8 cellular contexts compared by ENCODE assay signal in the genomic region with DNA sequence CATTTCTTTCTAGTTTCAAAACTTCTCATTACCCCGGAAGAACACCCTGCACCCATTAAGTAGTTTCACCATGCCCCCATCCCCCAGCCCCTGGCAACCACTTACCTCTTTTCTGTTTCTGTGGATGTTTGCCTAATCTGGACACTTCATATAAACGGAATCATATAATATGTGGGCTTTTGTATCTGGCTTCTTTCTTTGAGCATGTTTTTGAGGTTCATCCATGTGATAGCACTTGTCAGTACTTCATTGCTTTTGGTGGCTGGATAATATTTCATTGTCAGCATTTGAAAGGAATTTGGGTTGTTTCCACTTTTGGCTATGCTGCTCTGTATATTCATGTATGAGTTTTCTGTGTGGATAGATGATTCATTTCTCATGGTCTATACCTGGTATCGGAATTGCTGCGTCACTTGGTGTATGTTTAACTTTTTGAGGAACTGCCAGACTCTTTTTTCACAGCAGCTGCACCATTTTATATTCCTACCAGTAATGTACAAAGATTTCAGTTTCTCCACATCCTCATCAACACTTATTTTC. TPM values are rescaled to one million over a fixed set of nuclear protein-coding genes. Genes with fewer than 3 reads are reported as not detected.
DNase-seq lines count a peak whose midpoint lies in the region; ATAC-seq, FAIRE-seq and TF ChIP-seq lines count a peak whose summit lies in the region.

No MANE protein-coding gene starts in this region.

- no peak for TF ChIP-seq CTCF in CD4-positive, alpha-beta T cell (IDR thresholded peaks at IDR 0.05)
- TF ChIP-seq CTCF in HL-60 (IDR thresholded peaks at IDR 0.05; ENCODE audit: insufficient read depth, low read length): no peak
- no peak for TF ChIP-seq CTCF in bronchial epithelial cell (IDR thresholded peaks at IDR 0.05; ENCODE audit: insufficient read depth, low read length, severe bottlenecking)
- no peak for TF ChIP-seq CTCF in endodermal cell (conservative IDR thresholded peaks at IDR 0.05)
- no peak for TF ChIP-seq CTCF in vagina (IDR thresholded peaks at IDR 0.05)

- FAIRE-seq in bronchial epithelial cell (lab: Jason Lieb, UNC): no peak

- H3K4me1 ChIP-seq in endodermal cell (ENCODE audit: control insufficient read depth, insufficient read depth, low read length) (no peaks in the 10 kb centered on the region), vagina (peaks cover 23% of the 10 kb centered on the region)

- H3K36me3 Mint-ChIP-seq in CD4-positive, alpha-beta T cell (ENCODE audit: low read depth): peaks cover 45% of the 10 kb centered on the region
- H3K36me3 Mint-ChIP-seq in endodermal cell (ENCODE audit: low read depth): peaks cover 48% of the 10 kb centered on the region

- POLR2A ChIA-PET in CD4-positive, alpha-beta T cell (lab: Charles Lee): no interaction called here

- peaks cover 3% of the 10 kb centered on the region for H3K36me3 ChIP-seq in bronchial epithelial cell (ENCODE audit: control insufficient read depth, insufficient read depth, low read length)
- H3K36me3 ChIP-seq in endodermal cell (ENCODE audit: control insufficient read depth, insufficient read depth, low read length): peaks cover 55% of the 10 kb centered on the region
- peaks cover 2% of the 10 kb centered on the region for H3K36me3 ChIP-seq in H7 (replicated peaks; ENCODE audit: control insufficient read depth, insufficient read depth, low read length)
- peaks cover 0 to under 1% of the 10 kb centered on the region in 2 donors for H3K36me3 ChIP-seq in vagina

- no peaks in the 10 kb centered on the region for H3K27me3 Mint-ChIP-seq in CD4-positive, alpha-beta T cell
- H3K27me3 Mint-ChIP-seq in endodermal cell (ENCODE audit: insufficient read depth): no peaks in the 10 kb centered on the region

- CTCF ChIA-PET in CD4-positive, alpha-beta T cell (lab: Charles Lee): no interaction called here

- H3K27ac Mint-ChIP-seq in CD4-positive, alpha-beta T cell: peak overlapping the region; percentile 81
- no peak overlapping the region for H3K27ac Mint-ChIP-seq in endodermal cell

- H3K27me3 ChIP-seq in CD4-positive, alpha-beta T cell (ENCODE audit: control insufficient read depth, insufficient read depth, low read length): no peaks in the 10 kb centered on the region
- no peaks in the 10 kb centered on the region for H3K27me3 ChIP-seq in HL-60 (ENCODE audit: insufficient read depth, poor library complexity, severe bottlenecking)
- no peaks in the 10 kb centered on the region for H3K27me3 ChIP-seq in bronchial epithelial cell (ENCODE audit: control insufficient read depth, insufficient read depth, low read length)
- no peaks in the 10 kb centered on the region for H3K27me3 ChIP-seq in endodermal cell (ENCODE audit: control insufficient read depth, insufficient read depth, low read length, poor library complexity, severe bottlenecking)
- no peaks in the 10 kb centered on the region for H3K27me3 ChIP-seq in H7 (ENCODE audit: control insufficient read depth, insufficient read depth, low read length)
- H3K27me3 ChIP-seq in vagina: no peaks in the 10 kb centered on the region

- peaks cover 77% of the 10 kb centered on the region for H3K4me1 Mint-ChIP-seq in CD4-positive, alpha-beta T cell (ENCODE audit: low read depth)
- peaks cover 3% of the 10 kb centered on the region for H3K4me1 Mint-ChIP-seq in endodermal cell

- no peak for TF ChIP-seq POLR2A in vagina (IDR thresholded peaks at IDR 0.05)

- no peak for DNase-seq in CD4-positive, alpha-beta T cell
- DNase-seq in HL-60 (ENCODE audit: low read depth in 1 of 2, low spot score in 1 of 2) (peak in 1 of 2 experiments; percentile 12), bronchial epithelial cell (ENCODE audit: low read depth) (peak; percentile 93), endodermal cell (no peak), H7 (no peak), amygdala (lab: John Stamatoyannopoulos, UW) (no peak), vagina (ENCODE audit: extremely low spot score in 2 of 2) (no peak)

- intact Hi-C loops in CD4-positive, alpha-beta T cell (cut with DNase I, micrococcal nuclease): no loop called here
- intact Hi-C loops in vagina (cut with DNase I): no loop called here

- H3K4me3 Mint-ChIP-seq in CD4-positive, alpha-beta T cell: peak overlapping the region; percentile 55
- H3K4me3 Mint-ChIP-seq in endodermal cell: no peak overlapping the region

- no peaks in the 10 kb centered on the region for H3K9me3 Mint-ChIP-seq in CD4-positive, alpha-beta T cell
- no peaks in the 10 kb centered on the region for H3K9me3 Mint-ChIP-seq in endodermal cell

- no peaks in the 10 kb centered on the region for H3K9me3 ChIP-seq in CD4-positive, alpha-beta T cell (ENCODE audit: control insufficient read depth, low read length)
- H3K9me3 ChIP-seq in endodermal cell (ENCODE audit: control insufficient read depth, low read length) (no peaks in the 10 kb centered on the region), vagina (no peaks in the 10 kb centered on the region)

- ATAC-seq in CD4-positive, alpha-beta T cell (ENCODE audit: poor library complexity): no peak
- ATAC-seq in GM19452 (IDR thresholded peaks at IDR 0.05; ENCODE audit: unreplicated experiment): peak; percentile 67

- 90 to 97% methylated on average over 4 of the region's 4 CpGs for WGBS in endodermal cell (ENCODE audit: insufficient coverage in 1 of 2, insufficient read length in 1 of 2), 2 experiments

- H3K9ac ChIP-seq in endodermal cell (ENCODE audit: extremely low read depth, low read length, poor library complexity, severe bottlenecking): no peak overlapping the region

- H3K27ac ChIP-seq in CD4-positive, alpha-beta T cell (ENCODE audit: low read depth, low read length): no peak overlapping the region
- H3K27ac ChIP-seq in HL-60 (replicated peaks) (peak overlapping the region; percentile 16; the same call in 1 of the 2 replicates), endodermal cell (ENCODE audit: low read depth, low read length) (no peak overlapping the region), vagina (no peak overlapping the region)

- H3K4me3 ChIP-seq in HL-60 (replicated peaks; ENCODE audit: insufficient read depth, low read length) (no peak overlapping the region), bronchial epithelial cell (ENCODE audit: low read depth, low read length) (no peak overlapping the region), endodermal cell (ENCODE audit: low read length) (no peak overlapping the region), H7 (ENCODE audit: insufficient read depth, low read depth, low read length) (no peak overlapping the region), vagina (no peak overlapping the region)

RNA-seq across cellular contexts. Expression of a gene that starts 30.0 kb away (rescaled TPM):
- not detected for total RNA-seq in CD4-positive, alpha-beta T cell
- total RNA-seq in bronchial epithelial cell (0.13 TPM in 1 of 2 replicates, not detected in the other), endodermal cell (under 1 TPM; 0.11 to 0.29 TPM), vagina (not detected)
- not detected for polyA plus RNA-seq in endodermal cell (2013, experiment 1 of 2)
- polyA plus RNA-seq in endodermal cell (2013, experiment 2 of 2): not detected
- not detected in 2 replicates for total RNA-seq in H7 (2014; rRNA removed; shearing (Covaris generic))
